In genomic region chr10:16828114-16828568, GRCh38 we compare ENCODE assay signal across 8 cellular contexts. TPM values are rescaled to one million over a fixed set of nuclear protein-coding genes. Genes with fewer than 3 reads are reported as not detected.
DNase-seq lines count a peak whose midpoint lies in the region; ATAC-seq and TF ChIP-seq lines count a peak whose summit lies in the region.

No MANE protein-coding gene starts in this region.

- DNase-seq in CD8-positive, alpha-beta memory T cell: peak; percentile 30 to 70 (median 55)
- DNase-seq in NOMO-1 (lab: John Stamatoyannopoulos, UW; ENCODE audit: unreplicated experiment in 2 of 2) (peak; percentile 53 to 82), epithelial cell of prostate (ENCODE audit: low read depth, low spot score) (no peak), naive B cell (peak; percentile 56), stomach (peak; percentile 48)
- peak; percentile 55 for DNase-seq in activated CD8-positive, alpha-beta memory T cell treated with anti-CD3 and anti-CD28 coated beads, Interleukin-2, amount 50 U/mL, for 4 hours

- POLR2A ChIA-PET in CD8-positive, alpha-beta memory T cell (lab: Charles Lee): interaction anchor here (1.0 kb wide), 1 partner anchor 11 kb away, joined by 3 read pairs; no protein-coding TSS in a partner anchor

- H3K27ac ChIP-seq in CD8-positive, alpha-beta memory T cell (ENCODE audit: low read depth, low read length): no peak overlapping the region
- H3K27ac ChIP-seq in epithelial cell of prostate: peak overlapping the region; percentile 18
- H3K27ac ChIP-seq in stomach: peak overlapping the region in 3 of 5 donors; percentile 29 to 65 (median 41)

- TF ChIP-seq EP300 in stomach (IDR thresholded peaks at IDR 0.05): no peak

- peaks cover 0 to 4% (median 3%) of the 10 kb centered on the region in 5 donors for H3K9me3 Mint-ChIP-seq in CD8-positive, alpha-beta memory T cell
- H3K9me3 Mint-ChIP-seq in naive B cell: peaks cover 0 to 6% (median 3%) of the 10 kb centered on the region in 7 donors

- peaks cover 0 to 2% of the 10 kb centered on the region in 2 donors for H3K27me3 Mint-ChIP-seq in CD8-positive, alpha-beta memory T cell
- H3K27me3 Mint-ChIP-seq in naive B cell: peaks cover 0 to 4% (median 0%) of the 10 kb centered on the region in 3 donors

- H3K27ac Mint-ChIP-seq in CD8-positive, alpha-beta memory T cell: peak overlapping the region in 2 of 8 donors; percentile 57 to 81
- peak overlapping the region in 1 of 6 donors; percentile 70 for H3K27ac Mint-ChIP-seq in naive B cell

- no peak for TF ChIP-seq POLR2A in stomach (IDR thresholded peaks at IDR 0.05)

- H3K36me3 Mint-ChIP-seq in CD8-positive, alpha-beta memory T cell: peaks cover 4 to 10% (median 7%) of the 10 kb centered on the region in 3 donors
- peaks cover 4 to 5% of the 10 kb centered on the region in 2 donors for H3K36me3 Mint-ChIP-seq in naive B cell

- H3K4me1 ChIP-seq in CD8-positive, alpha-beta memory T cell (ENCODE audit: insufficient read depth, low read length): no peaks in the 10 kb centered on the region
- peaks cover 0 to 37% (median 7%) of the 10 kb centered on the region in 4 donors for H3K4me1 ChIP-seq in stomach

- TF ChIP-seq CTCF in stomach (IDR thresholded peaks at IDR 0.05): peak in 5 of 7 experiments; percentile 20 to 63 (median 28)

- peak; percentile 78 for ATAC-seq in GM19328 (IDR thresholded peaks at IDR 0.05; ENCODE audit: unreplicated experiment)
- ATAC-seq in HG03460 (IDR thresholded peaks at IDR 0.05; ENCODE audit: unreplicated experiment): peak; percentile 82
- peak; percentile 77 for ATAC-seq in naive B cell (ENCODE audit: low read depth in 2 of 2)

- no peaks in the 10 kb centered on the region for H3K9me3 ChIP-seq in CD8-positive, alpha-beta memory T cell (ENCODE audit: low read length)
- peaks cover 0 to 1% (median 0%) of the 10 kb centered on the region in 4 donors for H3K9me3 ChIP-seq in stomach

- WGBS in stomach, 5 donors: 8 to 16% (median 9%) methylated on average over 11 of the region's 11 CpGs

- CTCF ChIA-PET in CD8-positive, alpha-beta memory T cell (lab: Charles Lee): interaction anchor here (0.6 to 2.9 kb wide), 12 partner anchors 11 to 431 kb away, joined by 3 to 19 read pairs (median 3); partner anchors contain the start of gene RSU1

- intact Hi-C loops in stomach (cut with DNase I; ENCODE audit: low total_unique reads): no loop called here

- no peak overlapping the region for H3K4me3 Mint-ChIP-seq in CD8-positive, alpha-beta memory T cell
- H3K4me3 Mint-ChIP-seq in naive B cell: no peak overlapping the region

- no peak overlapping the region for H3K4me3 ChIP-seq in CD8-positive, alpha-beta memory T cell (ENCODE audit: low read length)
- no peak overlapping the region for H3K4me3 ChIP-seq in stomach

- H3K36me3 ChIP-seq in CD8-positive, alpha-beta memory T cell (ENCODE audit: insufficient read depth, low read length): no peaks in the 10 kb centered on the region
- no peaks in the 10 kb centered on the region for H3K36me3 ChIP-seq in stomach

- H3K4me1 Mint-ChIP-seq in CD8-positive, alpha-beta memory T cell: peaks cover 0 to 5% (median 3%) of the 10 kb centered on the region in 3 donors
- H3K4me1 Mint-ChIP-seq in naive B cell: peaks cover 0 to 5% (median 4%) of the 10 kb centered on the region in 3 donors

- no peaks in the 10 kb centered on the region for H3K27me3 ChIP-seq in CD8-positive, alpha-beta memory T cell (ENCODE audit: insufficient read depth, low read length, poor library complexity, severe bottlenecking)
- no peaks in the 10 kb centered on the region for H3K27me3 ChIP-seq in stomach

RNA-seq across cellular contexts. Expression of gene RSU1, which starts 10.9 kb away (rescaled TPM):
- total RNA-seq in CD8-positive, alpha-beta memory T cell: 10 to 100 TPM; 66.4 to 68.5 TPM
- polyA plus RNA-seq in CD8-positive, alpha-beta memory T cell: 132 TPM
- polyA plus RNA-seq in naive B cell (ENCODE audit: low read depth in 6 of 6): 100 to 1,000 TPM in 5 of 6 donors, 10 to 100 TPM in 1; 86.6 to 125 (median 104) TPM
- 10 to 100 TPM in 4 of 5 donors, 1 to 10 TPM in 1; 8.7 to 43.8 (median 40.2) TPM for total RNA-seq in stomach
- polyA plus RNA-seq in stomach: 10 to 100 TPM; 38.0 to 42.9 (median 42.2) TPM
